In genomic region chr5:6849569-6849968, GRCh38 we compare ENCODE assay signal across 1 cellular context.
TF ChIP-seq lines count a peak whose summit lies in the region.

No MANE protein-coding gene starts in this region.

TF ChIP-seq in GM23338, 12 proteins besides CTCF, POLR2A, EP300 and RAD21 (continued from another document):
- TF ChIP-seq, protein P1, sequence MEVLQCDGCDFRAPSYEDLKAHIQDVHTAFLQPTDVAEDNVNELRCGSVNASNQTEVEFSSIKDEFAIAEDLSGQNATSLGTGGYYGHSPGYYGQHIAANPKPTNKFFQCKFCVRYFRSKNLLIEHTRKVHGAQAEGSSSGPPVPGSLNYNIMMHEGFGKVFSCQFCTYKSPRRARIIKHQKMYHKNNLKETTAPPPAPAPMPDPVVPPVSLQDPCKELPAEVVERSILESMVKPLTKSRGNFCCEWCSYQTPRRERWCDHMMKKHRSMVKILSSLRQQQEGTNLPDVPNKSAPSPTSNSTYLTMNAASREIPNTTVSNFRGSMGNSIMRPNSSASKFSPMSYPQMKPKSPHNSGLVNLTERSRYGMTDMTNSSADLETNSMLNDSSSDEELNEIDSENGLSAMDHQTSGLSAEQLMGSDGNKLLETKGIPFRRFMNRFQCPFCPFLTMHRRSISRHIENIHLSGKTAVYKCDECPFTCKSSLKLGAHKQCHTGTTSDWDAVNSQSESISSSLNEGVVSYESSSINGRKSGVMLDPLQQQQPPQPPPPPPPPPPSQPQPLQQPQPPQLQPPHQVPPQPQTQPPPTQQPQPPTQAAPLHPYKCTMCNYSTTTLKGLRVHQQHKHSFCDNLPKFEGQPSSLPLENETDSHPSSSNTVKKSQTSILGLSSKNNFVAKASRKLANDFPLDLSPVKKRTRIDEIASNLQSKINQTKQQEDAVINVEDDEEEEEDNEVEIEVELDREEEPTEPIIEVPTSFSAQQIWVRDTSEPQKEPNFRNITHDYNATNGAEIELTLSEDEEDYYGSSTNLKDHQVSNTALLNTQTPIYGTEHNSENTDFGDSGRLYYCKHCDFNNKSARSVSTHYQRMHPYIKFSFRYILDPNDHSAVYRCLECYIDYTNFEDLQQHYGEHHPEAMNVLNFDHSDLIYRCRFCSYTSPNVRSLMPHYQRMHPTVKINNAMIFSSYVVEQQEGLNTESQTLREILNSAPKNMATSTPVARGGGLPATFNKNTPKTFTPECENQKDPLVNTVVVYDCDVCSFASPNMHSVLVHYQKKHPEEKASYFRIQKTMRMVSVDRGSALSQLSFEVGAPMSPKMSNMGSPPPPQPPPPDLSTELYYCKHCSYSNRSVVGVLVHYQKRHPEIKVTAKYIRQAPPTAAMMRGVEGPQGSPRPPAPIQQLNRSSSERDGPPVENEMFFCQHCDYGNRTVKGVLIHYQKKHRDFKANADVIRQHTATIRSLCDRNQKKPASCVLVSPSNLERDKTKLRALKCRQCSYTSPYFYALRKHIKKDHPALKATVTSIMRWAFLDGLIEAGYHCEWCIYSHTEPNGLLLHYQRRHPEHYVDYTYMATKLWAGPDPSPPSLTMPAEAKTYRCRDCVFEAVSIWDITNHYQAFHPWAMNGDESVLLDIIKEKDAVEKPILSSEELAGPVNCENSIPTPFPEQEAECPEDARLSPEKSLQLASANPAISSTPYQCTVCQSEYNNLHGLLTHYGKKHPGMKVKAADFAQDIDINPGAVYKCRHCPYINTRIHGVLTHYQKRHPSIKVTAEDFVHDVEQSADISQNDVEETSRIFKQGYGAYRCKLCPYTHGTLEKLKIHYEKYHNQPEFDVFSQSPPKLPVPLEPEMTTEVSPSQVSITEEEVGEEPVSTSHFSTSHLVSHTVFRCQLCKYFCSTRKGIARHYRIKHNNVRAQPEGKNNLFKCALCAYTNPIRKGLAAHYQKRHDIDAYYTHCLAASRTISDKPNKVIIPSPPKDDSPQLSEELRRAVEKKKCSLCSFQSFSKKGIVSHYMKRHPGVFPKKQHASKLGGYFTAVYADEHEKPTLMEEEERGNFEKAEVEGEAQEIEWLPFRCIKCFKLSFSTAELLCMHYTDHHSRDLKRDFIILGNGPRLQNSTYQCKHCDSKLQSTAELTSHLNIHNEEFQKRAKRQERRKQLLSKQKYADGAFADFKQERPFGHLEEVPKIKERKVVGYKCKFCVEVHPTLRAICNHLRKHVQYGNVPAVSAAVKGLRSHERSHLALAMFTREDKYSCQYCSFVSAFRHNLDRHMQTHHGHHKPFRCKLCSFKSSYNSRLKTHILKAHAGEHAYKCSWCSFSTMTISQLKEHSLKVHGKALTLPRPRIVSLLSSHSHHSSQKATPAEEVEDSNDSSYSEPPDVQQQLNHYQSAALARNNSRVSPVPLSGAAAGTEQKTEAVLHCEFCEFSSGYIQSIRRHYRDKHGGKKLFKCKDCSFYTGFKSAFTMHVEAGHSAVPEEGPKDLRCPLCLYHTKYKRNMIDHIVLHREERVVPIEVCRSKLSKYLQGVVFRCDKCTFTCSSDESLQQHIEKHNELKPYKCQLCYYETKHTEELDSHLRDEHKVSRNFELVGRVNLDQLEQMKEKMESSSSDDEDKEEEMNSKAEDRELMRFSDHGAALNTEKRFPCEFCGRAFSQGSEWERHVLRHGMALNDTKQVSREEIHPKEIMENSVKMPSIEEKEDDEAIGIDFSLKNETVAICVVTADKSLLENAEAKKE (CRISPR knock-in tag; IDR thresholded peaks at IDR 0.05), result no peak
